In the genomic region with DNA sequence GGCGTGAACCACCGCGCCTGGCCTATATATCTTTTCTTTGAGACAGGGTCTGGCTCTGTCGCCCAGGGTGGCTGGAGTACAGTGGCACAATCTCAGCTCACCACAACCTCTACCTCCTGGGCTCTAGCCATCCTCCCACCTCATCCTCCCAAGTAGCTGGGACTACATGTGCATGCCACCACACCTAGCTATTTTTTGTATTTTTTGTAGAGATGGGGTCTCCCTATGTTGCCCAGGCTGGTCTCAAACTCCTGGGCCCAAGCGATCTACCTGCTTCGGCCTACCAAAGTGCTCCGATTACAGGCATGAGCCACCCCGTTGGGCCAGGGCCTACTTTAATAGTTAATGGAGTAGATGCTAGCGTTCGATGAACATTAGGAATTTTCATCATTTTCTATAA, we compare ENCODE assay signal across 7 cellular contexts. TPM values are rescaled to one million over a fixed set of nuclear protein-coding genes. Genes with fewer than 3 reads are reported as not detected.
DNase-seq lines count a peak whose midpoint lies in the region; ATAC-seq and TF ChIP-seq lines count a peak whose summit lies in the region.
"Had no signal": no experiment of that assay in that cellular context is flagged by ENCODE, and none has a peak within 500 bp of the region (broad histone marks: within the 10 kb centered on the region; RNA-seq: fewer than 3 reads in every experiment).

No MANE protein-coding gene starts in this region.

- DNase-seq in breast epithelium (ENCODE audit: low spot score in 2 of 2) (no peak), progenitor cell of endocrine pancreas (ENCODE audit: low spot score, unreplicated experiment) (no peak)
- DNase-seq in stimulated activated CD4-positive, alpha-beta T cell treated with anti-CD3 and anti-CD28 coated beads, Interleukin-2, amount 100 ng/mL, for 24 hours, result no peak
- DNase-seq: NCI-H446 treated with DMSO at 0.1 percent for 48 hours had no signal

- H3K27ac Mint-ChIP-seq in IgD-negative memory B cell, result peak overlapping the region in 2 of 3 donors; percentile 1 to 92
- peak overlapping the region; percentile 95 for H3K27ac Mint-ChIP-seq in progenitor cell of endocrine pancreas

- peak overlapping the region in 1 of 2 donors; percentile 98 for H3K27ac ChIP-seq in breast epithelium

- H3K9me3 Mint-ChIP-seq in IgD-negative memory B cell (no peaks in the 10 kb centered on the region), progenitor cell of endocrine pancreas (ENCODE audit: low read depth) (no peaks in the 10 kb centered on the region)

- no peaks in the 10 kb centered on the region for H3K27me3 Mint-ChIP-seq in IgD-negative memory B cell
- no peaks in the 10 kb centered on the region for H3K27me3 Mint-ChIP-seq in progenitor cell of endocrine pancreas

- no peaks in the 10 kb centered on the region for H3K9me3 ChIP-seq in breast epithelium

- no peak for ATAC-seq in HG02840 (IDR thresholded peaks at IDR 0.05; ENCODE audit: low FRiP score, unreplicated experiment)
- ATAC-seq in HG03354 (IDR thresholded peaks at IDR 0.05; ENCODE audit: poor library complexity, severe bottlenecking, unreplicated experiment), result no peak

- TF ChIP-seq CTCF in breast epithelium (IDR thresholded peaks at IDR 0.05), result no peak
- no peak for TF ChIP-seq CTCF in progenitor cell of endocrine pancreas (IDR thresholded peaks at IDR 0.05; ENCODE audit: unreplicated experiment)

- peak overlapping the region; percentile 63 to 92 (median 78) for H3K4me3 Mint-ChIP-seq in IgD-negative memory B cell
- H3K4me3 Mint-ChIP-seq in progenitor cell of endocrine pancreas (ENCODE audit: low read depth), result peak overlapping the region; percentile 72

- H3K36me3 Mint-ChIP-seq in IgD-negative memory B cell (peaks cover 3% of the 10 kb centered on the region), progenitor cell of endocrine pancreas (ENCODE audit: insufficient read depth) (peaks cover 7% of the 10 kb centered on the region)

- no peak for TF ChIP-seq POLR2A in breast epithelium (IDR thresholded peaks at IDR 0.05)

- peak overlapping the region; percentile 77 to 97 (median 81) for H3K4me3 ChIP-seq in breast epithelium

- intact Hi-C loops in breast epithelium (cut with DNase I; ENCODE audit: low total_unique reads), result no loop called here

- H3K27me3 ChIP-seq in breast epithelium, result no peaks in the 10 kb centered on the region

- H3K36me3 ChIP-seq in breast epithelium, result peaks cover 5% of the 10 kb centered on the region

- peaks cover 0 to 4% of the 10 kb centered on the region in 2 donors for H3K4me1 ChIP-seq in breast epithelium

- H3K4me1 Mint-ChIP-seq in IgD-negative memory B cell (peaks cover 23 to 27% (median 25%) of the 10 kb centered on the region in 3 donors), progenitor cell of endocrine pancreas (ENCODE audit: low read depth) (peaks cover 19% of the 10 kb centered on the region)

RNA-seq across cellular contexts. Expression of a gene that starts 3.4 kb away (rescaled TPM):
- 4.2 TPM for polyA plus RNA-seq in IgD-negative memory B cell
- total RNA-seq in breast epithelium (10 to 100 TPM; 46.0 to 73.0 (median 70.8) TPM), progenitor cell of endocrine pancreas (109 and 113 TPM in 2 replicates)

RNA-seq across cellular contexts. Expression of a gene that starts 14.2 kb away (rescaled TPM):
- 299 TPM for polyA plus RNA-seq in IgD-negative memory B cell
- total RNA-seq in breast epithelium (100 to 1,000 TPM; 319 to 409 (median 370) TPM), progenitor cell of endocrine pancreas (171 and 180 TPM in 2 replicates)

RNA-seq across cellular contexts. Expression of a gene that starts 17.0 kb away (rescaled TPM):
- 64.2 TPM for polyA plus RNA-seq in IgD-negative memory B cell
- total RNA-seq in breast epithelium (10 to 100 TPM; 50.8 to 64.6 (median 62.6) TPM), progenitor cell of endocrine pancreas (59.8 and 66.0 TPM in 2 replicates)

RNA-seq across cellular contexts. Expression of a gene that starts 23.9 kb away (rescaled TPM):
- polyA plus RNA-seq in IgD-negative memory B cell, result 5.1 TPM
- total RNA-seq in breast epithelium, result 10 to 100 TPM in 1 of 3 donors, 1 to 10 TPM in 2; 4.8 to 13.8 (median 8.5) TPM
- total RNA-seq in progenitor cell of endocrine pancreas, result 14.6 and 15.1 TPM in 2 replicates

RNA-seq across cellular contexts. Expression of a gene that starts 31.3 kb away (rescaled TPM):
- not detected for polyA plus RNA-seq in IgD-negative memory B cell
- total RNA-seq in breast epithelium (not detected), progenitor cell of endocrine pancreas (not detected in 2 replicates)
